19 cellular contexts compared by ENCODE assay signal in genomic region chr9:131259432-131259885, GRCh38. TPM values are rescaled to one million over a fixed set of nuclear protein-coding genes. Genes with fewer than 3 reads are reported as not detected.
DNase-seq lines count a peak whose midpoint lies in the region; ATAC-seq lines count a peak whose summit lies in the region.
"Had no signal": no experiment of that assay in that cellular context is flagged by ENCODE, and none has a peak within 500 bp of the region (broad histone marks: within the 10 kb centered on the region; RNA-seq: fewer than 3 reads in every experiment).

No MANE protein-coding gene starts in this region.

- no peaks in the 10 kb centered on the region for H3K9me3 ChIP-seq in CD4-positive, alpha-beta memory T cell (ENCODE audit: control insufficient read depth in 1 of 2, low read length in 2 of 2)
- H3K9me3 ChIP-seq: HAP-1, uterus had no signal

- POLR2A ChIA-PET in CD4-positive, alpha-beta memory T cell (lab: Charles Lee; ENCODE audit: partially characterized antibody), result interaction anchor here (7.4 to 22.4 kb wide), 2 partner anchors 15 to 24 kb away, joined by 124 to 1324 read pairs; partner anchors contain the start of gene FAM78A
- POLR2A ChIA-PET in activated naive CD8-positive, alpha-beta T cell treated with anti-CD3 and anti-CD28 coated beads, Interleukin-2, amount 10 ng/mL, durations not matched to agents 7 days and 5 days (lab: Charles Lee), result interaction anchor here (14.6 kb wide), 1 partner anchor 11 kb away, joined by 594 read pairs; the partner anchor contains the start of gene FAM78A

- CTCF ChIA-PET in CD4-positive, alpha-beta memory T cell (lab: Charles Lee; ENCODE audit: partially characterized antibody), result interaction anchor here (11.0 kb wide), 1 partner anchor 12 kb away, joined by 188 read pairs; the partner anchor contains the start of gene FAM78A

- no peaks in the 10 kb centered on the region for H3K27me3 ChIP-seq in CD4-positive, alpha-beta memory T cell (ENCODE audit: insufficient read depth, low read length)
- H3K27me3 ChIP-seq: uterus had no signal

- peaks cover 38% of the 10 kb centered on the region for H3K36me3 Mint-ChIP-seq in activated CD4-positive, alpha-beta T cell treated with anti-CD3 and anti-CD28 coated beads, Interleukin-2, amount 10 ng/mL, durations not matched to agents 24 days and 14 days (ENCODE audit: low read depth)
- peaks cover 26 to 56% of the 10 kb centered on the region in 2 donors for H3K36me3 Mint-ChIP-seq in CD4-positive, alpha-beta memory T cell
- peaks cover 34% of the 10 kb centered on the region for H3K36me3 Mint-ChIP-seq in activated naive CD8-positive, alpha-beta T cell treated with anti-CD3 and anti-CD28 coated beads, Interleukin-2, amount 10 ng/mL, durations not matched to agents 7 days and 5 days
- H3K36me3 Mint-ChIP-seq in natural killer cell treated with Interleukin-12 subunit alpha and Interleukin-12 subunit beta and Interleukin-15 and Interleukin-18, amount 100 ng/mL, for 72 hours, result peaks cover 7% of the 10 kb centered on the region

- ATAC-seq in activated naive CD8-positive, alpha-beta T cell treated with anti-CD3 and anti-CD28 coated beads, Interleukin-2, amount 10 ng/mL, durations not matched to agents 7 days and 5 days (ENCODE audit: low read depth), result no peak
- no peak for ATAC-seq in natural killer cell treated with Interleukin-12 subunit alpha and Interleukin-12 subunit beta and Interleukin-15 and Interleukin-18, amount 100 ng/mL, for 72 hours
- no peak for ATAC-seq in HG03039 (IDR thresholded peaks at IDR 0.05; ENCODE audit: unreplicated experiment)
- ATAC-seq: HepG2 had no signal

- no peak overlapping the region for H3K4me3 Mint-ChIP-seq in activated CD4-positive, alpha-beta T cell treated with anti-CD3 and anti-CD28 coated beads, Interleukin-2, amount 10 ng/mL, durations not matched to agents 24 days and 14 days
- H3K4me3 Mint-ChIP-seq in CD4-positive, alpha-beta memory T cell, result peak overlapping the region in 1 of 8 donors; percentile 9
- no peak overlapping the region for H3K4me3 Mint-ChIP-seq in activated naive CD8-positive, alpha-beta T cell treated with anti-CD3 and anti-CD28 coated beads, Interleukin-2, amount 10 ng/mL, durations not matched to agents 7 days and 5 days
- H3K4me3 Mint-ChIP-seq in natural killer cell treated with Interleukin-12 subunit alpha and Interleukin-12 subunit beta and Interleukin-15 and Interleukin-18, amount 100 ng/mL, for 72 hours, result no peak overlapping the region
- H3K4me3 Mint-ChIP-seq: memory B cell, nephron progenitor cell had no signal

- intact Hi-C loops in activated CD4-positive, alpha-beta T cell treated with anti-CD3 and anti-CD28 coated beads, Interleukin-2, amount 10 ng/mL, durations not matched to agents 24 days and 14 days (cut with micrococcal nuclease), result no loop called here
- intact Hi-C loops in CD4-positive, alpha-beta memory T cell (cut with micrococcal nuclease), result loop anchor here (10.0 kb wide), 2 partner anchors 415 to 475 kb away; no protein-coding TSS in a partner anchor

- H3K4me3 ChIP-seq in CD4-positive, alpha-beta memory T cell (ENCODE audit: low read length in 2 of 2), result no peak overlapping the region
- H3K4me3 ChIP-seq: HAP-1, uterus had no signal

- peaks cover 69% of the 10 kb centered on the region for H3K4me1 ChIP-seq in CD4-positive, alpha-beta memory T cell (ENCODE audit: insufficient read depth, low read length)
- H3K4me1 ChIP-seq: HAP-1, uterus had no signal

- H3K9me3 Mint-ChIP-seq in activated CD4-positive, alpha-beta T cell treated with anti-CD3 and anti-CD28 coated beads, Interleukin-2, amount 10 ng/mL, durations not matched to agents 24 days and 14 days, result no peaks in the 10 kb centered on the region
- H3K9me3 Mint-ChIP-seq in CD4-positive, alpha-beta memory T cell, result peaks cover 0 to 3% (median 0%) of the 10 kb centered on the region in 8 donors
- no peaks in the 10 kb centered on the region for H3K9me3 Mint-ChIP-seq in activated naive CD8-positive, alpha-beta T cell treated with anti-CD3 and anti-CD28 coated beads, Interleukin-2, amount 10 ng/mL, durations not matched to agents 7 days and 5 days
- no peaks in the 10 kb centered on the region for H3K9me3 Mint-ChIP-seq in natural killer cell treated with Interleukin-12 subunit alpha and Interleukin-12 subunit beta and Interleukin-15 and Interleukin-18, amount 100 ng/mL, for 72 hours
- H3K9me3 Mint-ChIP-seq: memory B cell, nephron progenitor cell had no signal

- peaks cover 40% of the 10 kb centered on the region for H3K36me3 ChIP-seq in CD4-positive, alpha-beta memory T cell (ENCODE audit: insufficient read depth, low read length)
- H3K36me3 ChIP-seq: uterus had no signal

- no peak for DNase-seq in activated CD4-positive, alpha-beta T cell treated with anti-CD3 and anti-CD28 coated beads, Interleukin-2, amount 10 ng/mL, durations not matched to agents 24 days and 14 days
- no peak for DNase-seq in activated CD4-positive, alpha-beta T cell treated with anti-CD3 and anti-CD28 coated beads for 48 hours
- no peak for DNase-seq in CD4-positive, alpha-beta memory T cell
- DNase-seq in activated naive CD8-positive, alpha-beta T cell treated with anti-CD3 and anti-CD28 coated beads, Interleukin-2, amount 10 ng/mL, durations not matched to agents 7 days and 5 days, result no peak
- no peak for DNase-seq in natural killer cell treated with Interleukin-12 subunit alpha and Interleukin-12 subunit beta and Interleukin-15 and Interleukin-18, amount 100 ng/mL, for 72 hours (ENCODE audit: low spot score)
- DNase-seq in GDM1 (lab: John Stamatoyannopoulos, UW), result no peak
- DNase-seq in effector CD4-positive, alpha-beta T cell, result no peak
- DNase-seq: activated effector memory CD4-positive, alpha-beta T cell treated with anti-CD3 and anti-CD28 coated beads, Interleukin-2, amount 50 U/mL, for 16 hours; DMS153; GF-D8; NCI-H2171 treated with DMSO at 0.1 percent for 48 hours; NCI-H69; nephron progenitor cell; uterus had no signal

- H3K4me1 Mint-ChIP-seq in activated CD4-positive, alpha-beta T cell treated with anti-CD3 and anti-CD28 coated beads, Interleukin-2, amount 10 ng/mL, durations not matched to agents 24 days and 14 days, result peaks cover 46% of the 10 kb centered on the region
- H3K4me1 Mint-ChIP-seq in CD4-positive, alpha-beta memory T cell, result peaks cover 32 to 81% (median 55%) of the 10 kb centered on the region in 4 donors
- H3K4me1 Mint-ChIP-seq in activated naive CD8-positive, alpha-beta T cell treated with anti-CD3 and anti-CD28 coated beads, Interleukin-2, amount 10 ng/mL, durations not matched to agents 7 days and 5 days, result peaks cover 48% of the 10 kb centered on the region
- H3K4me1 Mint-ChIP-seq in natural killer cell treated with Interleukin-12 subunit alpha and Interleukin-12 subunit beta and Interleukin-15 and Interleukin-18, amount 100 ng/mL, for 72 hours (ENCODE audit: low read depth in 2 of 2), result peaks cover 34 to 45% of the 10 kb centered on the region in 2 donors

- H3K27ac Mint-ChIP-seq in activated CD4-positive, alpha-beta T cell treated with anti-CD3 and anti-CD28 coated beads, Interleukin-2, amount 10 ng/mL, durations not matched to agents 24 days and 14 days, result peak overlapping the region; percentile 63
- H3K27ac Mint-ChIP-seq in CD4-positive, alpha-beta memory T cell, result peak overlapping the region in 6 of 7 donors; percentile 55 to 98 (median 66)
- H3K27ac Mint-ChIP-seq in activated naive CD8-positive, alpha-beta T cell treated with anti-CD3 and anti-CD28 coated beads, Interleukin-2, amount 10 ng/mL, durations not matched to agents 7 days and 5 days, result peak overlapping the region; percentile 60
- peak overlapping the region; percentile 57 to 69 for H3K27ac Mint-ChIP-seq in natural killer cell treated with Interleukin-12 subunit alpha and Interleukin-12 subunit beta and Interleukin-15 and Interleukin-18, amount 100 ng/mL, for 72 hours
- H3K27ac Mint-ChIP-seq: memory B cell, nephron progenitor cell had no signal

- peak overlapping the region; percentile 20 for H3K27ac ChIP-seq in CD4-positive, alpha-beta memory T cell (ENCODE audit: low read depth, low read length)
- H3K27ac ChIP-seq: uterus, VCaP had no signal

- H3K27me3 Mint-ChIP-seq in activated CD4-positive, alpha-beta T cell treated with anti-CD3 and anti-CD28 coated beads, Interleukin-2, amount 10 ng/mL, durations not matched to agents 24 days and 14 days, result no peaks in the 10 kb centered on the region
- H3K27me3 Mint-ChIP-seq in CD4-positive, alpha-beta memory T cell, result no peaks in the 10 kb centered on the region
- no peaks in the 10 kb centered on the region for H3K27me3 Mint-ChIP-seq in activated naive CD8-positive, alpha-beta T cell treated with anti-CD3 and anti-CD28 coated beads, Interleukin-2, amount 10 ng/mL, durations not matched to agents 7 days and 5 days
- H3K27me3 Mint-ChIP-seq in natural killer cell treated with Interleukin-12 subunit alpha and Interleukin-12 subunit beta and Interleukin-15 and Interleukin-18, amount 100 ng/mL, for 72 hours, result no peaks in the 10 kb centered on the region
- H3K27me3 Mint-ChIP-seq: memory B cell had no signal

RNA-seq across cellular contexts. Expression of gene FAM78A, which starts 16.9 kb away (rescaled TPM):
- total RNA-seq in activated CD4-positive, alpha-beta T cell treated with anti-CD3 and anti-CD28 coated beads, Interleukin-2, amount 10 ng/mL, durations not matched to agents 24 days and 14 days, result 51.6 and 55.1 TPM in 2 replicates
- 10 to 100 TPM; 93.5 TPM for total RNA-seq in CD4-positive, alpha-beta memory T cell
- polyA plus RNA-seq in CD4-positive, alpha-beta memory T cell, result 10 to 100 TPM in 1 of 2 donors, 1 to 10 TPM in 1; 5.5 to 29.2 TPM
- 100 to 1,000 TPM; 102 to 104 TPM for total RNA-seq in activated naive CD8-positive, alpha-beta T cell treated with anti-CD3 and anti-CD28 coated beads, Interleukin-2, amount 10 ng/mL, durations not matched to agents 7 days and 5 days
- total RNA-seq in natural killer cell treated with Interleukin-12 subunit alpha and Interleukin-12 subunit beta and Interleukin-15 and Interleukin-18, amount 100 ng/mL, for 72 hours, result 10 to 100 TPM; 46.2 to 53.3 TPM

RNA-seq across cellular contexts. Expression of gene PLPP7, which starts 30.1 kb away (rescaled TPM):
- not detected in 2 replicates for total RNA-seq in activated CD4-positive, alpha-beta T cell treated with anti-CD3 and anti-CD28 coated beads, Interleukin-2, amount 10 ng/mL, durations not matched to agents 24 days and 14 days
- not detected for total RNA-seq in CD4-positive, alpha-beta memory T cell
- not detected for polyA plus RNA-seq in CD4-positive, alpha-beta memory T cell
- under 1 TPM; 0.42 to 0.65 TPM for total RNA-seq in activated naive CD8-positive, alpha-beta T cell treated with anti-CD3 and anti-CD28 coated beads, Interleukin-2, amount 10 ng/mL, durations not matched to agents 7 days and 5 days
- total RNA-seq in natural killer cell treated with Interleukin-12 subunit alpha and Interleukin-12 subunit beta and Interleukin-15 and Interleukin-18, amount 100 ng/mL, for 72 hours, result under 1 TPM in 1 of 2 donors, not detected in 1; 0.74 TPM
